In the genomic region with DNA sequence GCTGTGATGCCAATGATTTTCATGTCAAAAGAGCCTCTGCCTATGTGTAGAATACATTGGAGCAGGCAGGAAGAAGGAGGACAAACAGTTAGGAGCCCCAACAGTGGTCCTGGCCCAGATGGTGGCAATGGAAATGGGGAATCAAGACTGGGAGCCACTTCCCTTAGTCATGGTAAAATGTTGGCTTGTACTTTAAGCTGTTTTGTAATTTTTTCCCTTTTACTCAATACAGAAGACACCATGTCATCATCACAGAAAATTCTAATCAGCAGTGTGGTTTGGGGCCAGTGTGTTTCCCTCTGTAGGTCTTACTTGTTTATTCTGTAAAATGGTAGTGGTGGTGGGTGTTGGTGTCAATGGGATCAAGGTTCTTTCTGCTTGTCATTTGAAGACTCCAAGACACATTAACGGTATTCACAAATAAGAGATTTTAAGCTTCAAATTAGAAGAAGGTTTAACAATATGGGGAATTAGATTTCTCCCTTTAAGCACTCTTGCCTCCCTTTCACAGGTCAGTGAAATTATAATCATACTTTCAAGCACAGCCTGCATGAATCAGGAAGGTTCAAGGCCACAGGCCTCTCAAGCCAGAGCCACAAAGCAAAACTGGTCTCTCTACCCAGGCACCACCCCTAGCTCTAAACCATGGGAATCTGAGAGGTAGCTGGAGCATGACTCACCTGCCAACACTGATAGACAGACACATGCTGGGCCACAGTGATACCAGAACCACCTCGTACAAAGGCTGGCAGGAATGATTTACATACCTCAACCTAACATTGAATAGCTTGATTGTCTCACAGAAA, we compare ENCODE assay signal across 8 cellular contexts. TPM values are rescaled to one million over a fixed set of nuclear protein-coding genes. Genes with fewer than 3 reads are reported as not detected.
DNase-seq lines count a peak whose midpoint lies in the region; ATAC-seq and TF ChIP-seq lines count a peak whose summit lies in the region.

No MANE protein-coding gene starts in this region.

- no peaks in the 10 kb centered on the region for H3K27me3 Mint-ChIP-seq in type B pancreatic cell

- peaks cover 17% of the 10 kb centered on the region for H3K4me1 Mint-ChIP-seq in type B pancreatic cell (ENCODE audit: unreplicated experiment)

- peak overlapping the region; percentile 64 for H3K27ac Mint-ChIP-seq in type B pancreatic cell

- no peak overlapping the region for H3K4me3 ChIP-seq in fibroblast of the aortic adventitia (ENCODE audit: low read depth, low read length)

- H3K36me3 Mint-ChIP-seq in type B pancreatic cell, result peaks cover 16% of the 10 kb centered on the region

- DNase-seq in GM03348 (ENCODE audit: low spot score) (peak; percentile 28), fibroblast of the aortic adventitia (ENCODE audit: low read depth) (peak; percentile 57), type B pancreatic cell (ENCODE audit: extremely low spot score, unreplicated experiment) (no peak), H4 (ENCODE audit: low spot score) (no peak), NCI-H2081 treated with DMSO at 0.1 percent for 48 hours (lab: John Stamatoyannopoulos, UW) (no peak), nucleus accumbens (lab: John Stamatoyannopoulos, UW) (no peak)

- ATAC-seq in HG02610 (IDR thresholded peaks at IDR 0.05; ENCODE audit: unreplicated experiment), result peak; percentile 65
- ATAC-seq in SK-N-SH treated with all-trans-retinoic acid at 6 μM for 48 hours, result peak; percentile 68

- no peaks in the 10 kb centered on the region for H3K9me3 Mint-ChIP-seq in type B pancreatic cell

- TF ChIP-seq CTCF in fibroblast of the aortic adventitia (IDR thresholded peaks at IDR 0.05; ENCODE audit: insufficient read depth, low read length) (no peak), type B pancreatic cell (conservative IDR thresholded peaks at IDR 0.05) (no peak)

- no peak overlapping the region for H3K4me3 Mint-ChIP-seq in type B pancreatic cell

TF ChIP-seq in SK-N-SH treated with all-trans-retinoic acid at 6 μM for 48 hours, 23 proteins besides CTCF, POLR2A, EP300 and RAD21:
- no peak for TF ChIP-seq ZNF565 (CRISPR knock-in tag; conservative IDR thresholded peaks at IDR 0.05; ENCODE audit: low read depth)
- TF ChIP-seq ESRRG (CRISPR knock-in tag; IDR thresholded peaks at IDR 0.05), result no peak
TF ChIP-seq in SK-N-SH treated with all-trans-retinoic acid at 6 μM for 48 hours: peak in this region for 0.

RNA-seq across cellular contexts. Expression of a gene that starts 24.9 kb away (rescaled TPM):
- 16.9 and 22.5 TPM in 2 replicates for total RNA-seq in fibroblast of the aortic adventitia (ENCODE audit: low replicate concordance)
- 18.2 and 26.6 TPM in 2 replicates for total RNA-seq in type B pancreatic cell (ENCODE audit: low replicate concordance)
- 25.1 and 27.6 TPM in 2 replicates for total RNA-seq in H4 (2014; rRNA removed; shearing (Covaris generic))

RNA-seq across cellular contexts. Expression of a gene that starts 34.4 kb away (rescaled TPM):
- total RNA-seq in fibroblast of the aortic adventitia (ENCODE audit: low replicate concordance) (0.18 and 0.41 TPM in 2 replicates), type B pancreatic cell (ENCODE audit: low replicate concordance) (not detected in 2 replicates)
- total RNA-seq in H4 (2014; rRNA removed; shearing (Covaris generic)), result 0.06 TPM in 1 of 2 replicates, not detected in the other

Comparison
In these comparisons a context has a peak if more than half of its experiments do, and no peak if none do; other contexts are left out.
1. DNase-seq: peak in GM03348 (single experiment) and fibroblast of the aortic adventitia (single experiment); none in type B pancreatic cell (single experiment), H4 (single experiment), NCI-H2081 treated with DMSO at 0.1 percent for 48 hours (single experiment) and nucleus accumbens (0 of 56).